Comparison of ENCODE assay signal across 10 cellular contexts in genomic region chr17:83100853-83101391, GRCh38. TPM values are rescaled to one million over a fixed set of nuclear protein-coding genes. Genes with fewer than 3 reads are reported as not detected.
DNase-seq lines count a peak whose midpoint lies in the region; ATAC-seq and TF ChIP-seq lines count a peak whose summit lies in the region.
"Had no signal": no experiment of that assay in that cellular context is flagged by ENCODE, and none has a peak within 500 bp of the region (broad histone marks: within the 10 kb centered on the region; RNA-seq: fewer than 3 reads in every experiment).

No MANE protein-coding gene starts in this region.

- H3K9me3 Mint-ChIP-seq in activated CD4-positive, alpha-beta memory T cell treated with anti-CD3 and anti-CD28 coated beads for 36 hours = no peaks in the 10 kb centered on the region

- intact Hi-C loops in heart right ventricle (cut with DNase I) = no loop called here
- intact Hi-C loops in activated CD4-positive, alpha-beta memory T cell treated with anti-CD3 and anti-CD28 coated beads for 36 hours (cut with micrococcal nuclease) = no loop called here

- H3K27ac Mint-ChIP-seq in activated CD4-positive, alpha-beta memory T cell treated with anti-CD3 and anti-CD28 coated beads for 36 hours = no peak overlapping the region

- no peak for TF ChIP-seq CTCF in heart right ventricle (IDR thresholded peaks at IDR 0.05)

- no peak overlapping the region for H3K4me3 Mint-ChIP-seq in activated CD4-positive, alpha-beta memory T cell treated with anti-CD3 and anti-CD28 coated beads for 36 hours

- DNase-seq in NCI-H1092 treated with DMSO at 0.1 percent for 48 hours (lab: John Stamatoyannopoulos, UW) (peak; percentile 9), NCI-H1092 (lab: John Stamatoyannopoulos, UW) (no peak), NCI-H510A (lab: John Stamatoyannopoulos, UW) (peak; percentile 69), heart right ventricle (no peak), A172 (ENCODE audit: low spot score) (no peak)
- DNase-seq in stimulated activated naive CD8-positive, alpha-beta T cell treated with anti-CD3 and anti-CD28 coated beads, Interleukin-15, Interleukin-2, amounts not matched to agents 100 U/mL and 50 U/mL, for 24 hours = no peak
- DNase-seq in activated CD4-positive, alpha-beta memory T cell treated with anti-CD3 and anti-CD28 coated beads for 36 hours = no peak
- DNase-seq: NCI-H1930; stimulated activated naive CD4-positive, alpha-beta T cell had no signal

- H3K36me3 ChIP-seq in heart right ventricle = peaks cover 0 to 11% (median 0%) of the 10 kb centered on the region in 9 donors

- peaks cover 12% of the 10 kb centered on the region for H3K27me3 Mint-ChIP-seq in activated CD4-positive, alpha-beta memory T cell treated with anti-CD3 and anti-CD28 coated beads for 36 hours

- no peaks in the 10 kb centered on the region for H3K36me3 Mint-ChIP-seq in activated CD4-positive, alpha-beta memory T cell treated with anti-CD3 and anti-CD28 coated beads for 36 hours

- CTCF ChIA-PET in activated CD4-positive, alpha-beta memory T cell treated with anti-CD3 and anti-CD28 coated beads for 36 hours (lab: Charles Lee) = no interaction called here

- peak overlapping the region in 7 of 10 donors; percentile 36 to 78 (median 67) for H3K27ac ChIP-seq in heart right ventricle

- H3K4me1 Mint-ChIP-seq in activated CD4-positive, alpha-beta memory T cell treated with anti-CD3 and anti-CD28 coated beads for 36 hours (ENCODE audit: low read depth) = peaks cover 4% of the 10 kb centered on the region

- peaks cover 16 to 53% (median 41%) of the 10 kb centered on the region in 9 donors for H3K4me1 ChIP-seq in heart right ventricle

- 48 to 53% methylated on average over 22 of the region's 22 CpGs for WGBS in heart right ventricle, 2 donors

- ATAC-seq in heart right ventricle (peak in 3 of 8 donors; percentile 1 to 7 (median 3)), GM18858 (IDR thresholded peaks at IDR 0.05; ENCODE audit: unreplicated experiment) (no peak)
- ATAC-seq in stimulated activated naive CD8-positive, alpha-beta T cell treated with anti-CD3 and anti-CD28 coated beads, Interleukin-15, Interleukin-2, amounts not matched to agents 100 U/mL and 50 U/mL, for 24 hours = peak; percentile 20

- H3K9me3 ChIP-seq in heart right ventricle = no peaks in the 10 kb centered on the region

- POLR2A ChIA-PET in activated CD4-positive, alpha-beta memory T cell treated with anti-CD3 and anti-CD28 coated beads for 36 hours (lab: Charles Lee) = no interaction called here

- H3K4me3 ChIP-seq in heart right ventricle = peak overlapping the region in 1 of 10 donors; percentile 20

- H3K27me3 ChIP-seq in heart right ventricle = peaks cover 0 to 28% (median 17%) of the 10 kb centered on the region in 7 donors

RNA-seq across cellular contexts. Expression of gene METRNL, which starts 21.5 kb away (rescaled TPM):
- total RNA-seq in heart right ventricle = 10 to 100 TPM; 56.0 to 90.1 (median 70.9) TPM
- 100 to 1,000 TPM in 1 of 2 donors, 10 to 100 TPM in 1; 39.0 to 134 TPM for polyA plus RNA-seq in heart right ventricle
- 10 to 100 TPM; 62.8 to 71.1 TPM for total RNA-seq in activated CD4-positive, alpha-beta memory T cell treated with anti-CD3 and anti-CD28 coated beads for 36 hours
- total RNA-seq in A172 (2014; rRNA removed; shearing (Covaris generic)) = 125 and 190 TPM in 2 replicates

Comparison
In these comparisons a context has a peak if more than half of its experiments do, and no peak if none do; other contexts are left out.
1. DNase-seq: peak in NCI-H1092 treated with DMSO at 0.1 percent for 48 hours (single experiment) and NCI-H510A (single experiment); none in NCI-H1092 (single experiment), heart right ventricle (0 of 2), stimulated activated naive CD8-positive, alpha-beta T cell treated with anti-CD3 and anti-CD28 coated beads, Interleukin-15, Interleukin-2, amounts not matched to agents 100 U/mL and 50 U/mL, for 24 hours (single experiment), activated CD4-positive, alpha-beta memory T cell treated with anti-CD3 and anti-CD28 coated beads for 36 hours (single experiment) and A172 (single experiment).